ENCODE assay signal across 23 cellular contexts in the genomic region with DNA sequence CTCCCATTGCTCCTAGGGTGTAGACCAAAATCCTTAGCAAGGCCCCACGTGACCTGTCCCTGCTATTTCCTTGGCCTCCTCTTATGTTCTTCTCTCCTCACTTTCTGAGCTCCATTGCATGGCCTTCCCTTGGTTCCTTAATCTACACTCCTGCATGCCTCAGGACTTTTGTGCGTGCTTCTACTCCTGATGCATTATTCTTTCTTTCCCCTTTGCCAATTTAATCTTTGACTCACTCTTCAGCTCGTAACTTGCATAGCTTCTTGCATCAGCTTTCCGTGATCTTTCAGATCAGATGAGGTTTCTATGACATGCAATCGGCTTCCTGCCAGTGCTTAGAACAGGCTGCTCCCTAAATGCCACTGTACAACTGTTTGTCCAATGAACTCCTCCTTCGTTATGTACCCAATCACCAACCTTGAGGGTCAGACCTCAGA.
DNase-seq lines count a peak whose midpoint lies in the region; ATAC-seq and TF ChIP-seq lines count a peak whose summit lies in the region.
"Had no signal": no experiment of that assay in that cellular context is flagged by ENCODE, and none has a peak within 500 bp of the region (broad histone marks: within the 10 kb centered on the region; RNA-seq: fewer than 3 reads in every experiment).

No MANE protein-coding gene starts in this region.

- H3K36me3 ChIP-seq in suprapubic skin: no peaks in the 10 kb centered on the region
- no peaks in the 10 kb centered on the region for H3K36me3 ChIP-seq in spleen
- H3K36me3 ChIP-seq: esophagus muscularis mucosa, heart left ventricle, lower lobe of right lung, neutrophil had no signal

- intact Hi-C loops in spleen (cut with DNase I; ENCODE audit: low total_unique reads): no loop called here

- TF ChIP-seq EP300 in suprapubic skin (IDR thresholded peaks at IDR 0.05): no peak

- H3K9me3 ChIP-seq in suprapubic skin: no peaks in the 10 kb centered on the region
- H3K9me3 ChIP-seq in spleen: no peaks in the 10 kb centered on the region
- H3K9me3 ChIP-seq: A549, esophagus muscularis mucosa, heart left ventricle, lower lobe of right lung, neutrophil had no signal

- H3K36me3 Mint-ChIP-seq in HFFc6 (ENCODE audit: low read depth): no peaks in the 10 kb centered on the region
- H3K36me3 Mint-ChIP-seq: CD4-positive, CD25-positive, alpha-beta regulatory T cell had no signal

- 62% methylated on average over 6 of the region's 6 CpGs for WGBS in suprapubic skin
- WGBS in spleen, 5 donors: 74 to 83% (median 77%) methylated on average over 6 of the region's 6 CpGs

- no peak overlapping the region for H3K4me3 Mint-ChIP-seq in HFFc6
- H3K4me3 Mint-ChIP-seq: CD4-positive, CD25-positive, alpha-beta regulatory T cell; T-helper 17 cell had no signal

- H3K27ac Mint-ChIP-seq in HFFc6: no peak overlapping the region
- H3K27ac Mint-ChIP-seq: CD4-positive, CD25-positive, alpha-beta regulatory T cell; T-helper 17 cell had no signal

- H3K4me1 ChIP-seq in suprapubic skin (peaks cover 7% of the 10 kb centered on the region), spleen (peaks cover 0 to 4% (median under 1%) of the 10 kb centered on the region in 6 donors)
- H3K4me1 ChIP-seq: A549, lower lobe of right lung had no signal

- TF ChIP-seq CTCF in AG10803 (conservative IDR thresholded peaks at IDR 0.05; ENCODE audit: low read length) (no peak), HFFc6 (IDR thresholded peaks at IDR 0.05) (no peak), suprapubic skin (IDR thresholded peaks at IDR 0.05) (no peak), spleen (IDR thresholded peaks at IDR 0.05 in 8 of 11, conservative IDR thresholded peaks at IDR 0.05 in 3 of 11) (no peak)

- ATAC-seq in esophagus mucosa: peak; percentile 78
- ATAC-seq: A549, heart left ventricle, lower lobe of right lung, T-helper 17 cell had no signal

- DNase-seq in AG10803 (ENCODE audit: low read depth) (peak; percentile 70), HT1080 (ENCODE audit: low read depth) (peak; percentile 59), RKO (ENCODE audit: low spot score) (peak; percentile 43), HFFc6 (no peak), suprapubic skin (ENCODE audit: low spot score in 2 of 2) (no peak), spleen (no peak), NCI-H187 treated with DMSO at 0.1 percent for 48 hours (lab: John Stamatoyannopoulos, UW) (no peak)
- DNase-seq: activated CD4-positive, alpha-beta T cell treated with anti-CD3 and anti-CD28 coated beads, Interleukin-2, amount 50 U/mL, for 4 hours; activated gamma-delta T cell; amygdala; CD4-positive, CD25-positive, alpha-beta regulatory T cell; central memory CD4-positive, alpha-beta T cell; heart left ventricle; lower lobe of right lung; NCI-H1092 treated with DMSO at 0.1 percent for 48 hours; NCI-H524 treated with DMSO at 0.1 percent for 48 hours; stimulated activated CD8-positive, alpha-beta memory T cell treated with anti-CD3 and anti-CD28 coated beads, Interleukin-4, amount 100 ng/mL, for 48 hours; substantia nigra; T-helper 17 cell had no signal

- no peaks in the 10 kb centered on the region for H3K27me3 ChIP-seq in suprapubic skin
- H3K27me3 ChIP-seq in spleen (replicated peaks in 1 of 7): peaks cover 0 to 22% (median 0%) of the 10 kb centered on the region in 7 donors
- H3K27me3 ChIP-seq: esophagus muscularis mucosa, heart left ventricle had no signal

- H3K4me3 ChIP-seq in AG10803 (ENCODE audit: low read length): no peak overlapping the region
- H3K4me3 ChIP-seq in suprapubic skin: no peak overlapping the region
- H3K4me3 ChIP-seq in spleen: no peak overlapping the region
- H3K4me3 ChIP-seq: A549, esophagus muscularis mucosa, heart left ventricle, lower lobe of right lung had no signal

- no peaks in the 10 kb centered on the region for H3K4me1 Mint-ChIP-seq in HFFc6 (ENCODE audit: low read depth)
- H3K4me1 Mint-ChIP-seq: CD4-positive, CD25-positive, alpha-beta regulatory T cell; T-helper 17 cell had no signal

- peaks cover 30% of the 10 kb centered on the region for H3K9me3 Mint-ChIP-seq in HFFc6

- TF ChIP-seq POLR2A in suprapubic skin (IDR thresholded peaks at IDR 0.05) (no peak), spleen (IDR thresholded peaks at IDR 0.05) (no peak)

- no peaks in the 10 kb centered on the region for H3K27me3 Mint-ChIP-seq in HFFc6 (ENCODE audit: insufficient read depth)

- H3K27ac ChIP-seq in suprapubic skin (no peak overlapping the region), spleen (no peak overlapping the region)
- H3K27ac ChIP-seq: esophagus muscularis mucosa, heart left ventricle, lower lobe of right lung, neutrophil had no signal

Comparison
In these comparisons a context has a peak if more than half of its experiments do, and no peak if none do; other contexts are left out.
1. DNase-seq: peak in AG10803 (single experiment), HT1080 (single experiment) and RKO (single experiment); none in HFFc6 (single experiment), suprapubic skin (0 of 2), spleen (single experiment) and NCI-H187 treated with DMSO at 0.1 percent for 48 hours (single experiment).